Comparison of ENCODE assay signal across 34 cellular contexts in genomic region chr16:62940573-62940972, GRCh38.
"Had no signal": no experiment of that assay in that cellular context is flagged by ENCODE, and none has a peak within 500 bp of the region (broad histone marks: within the 10 kb centered on the region; RNA-seq: fewer than 3 reads in every experiment).

No MANE protein-coding gene starts in this region.

- H3K27me3 ChIP-seq: esophagus muscularis mucosa, foreskin keratinocyte, heart left ventricle, ovary, testis had no signal

- H3K36me3 Mint-ChIP-seq: activated CD8-positive, alpha-beta memory T cell treated with anti-CD3 and anti-CD28 coated beads, Interleukin-2, amount 10 ng/mL, durations not matched to agents 7 days and 5 days; naive thymus-derived CD4-positive, alpha-beta T cell had no signal

- H3K9me3 ChIP-seq: esophagus muscularis mucosa, ovary, prostate gland, testis had no signal

- H3K4me3 ChIP-seq: esophagus muscularis mucosa, heart left ventricle, ovary, prostate gland, skin epidermis, testis had no signal

- FAIRE-seq: bronchial epithelial cell, islet of Langerhans, urothelium cell line had no signal

- H3K27me3 Mint-ChIP-seq: activated CD4-positive, alpha-beta T cell treated with anti-CD3 and anti-CD28 coated beads, Interleukin-2, amount 10 ng/mL, durations not matched to agents 7 days and 5 days; activated CD8-positive, alpha-beta memory T cell treated with anti-CD3 and anti-CD28 coated beads, Interleukin-2, amount 10 ng/mL, durations not matched to agents 7 days and 5 days; activated CD8-positive, alpha-beta T cell treated with anti-CD3 and anti-CD28 coated beads for 36 hours; central memory CD8-positive, alpha-beta T cell; dendritic cell treated with granulocyte-macrophage colony-stimulating factor and Interleukin-4, amounts not matched to agents 40 ng/mL and 50 ng/mL, for 4 days; naive thymus-derived CD4-positive, alpha-beta T cell had no signal

- H3K4me1 ChIP-seq: esophagus muscularis mucosa, foreskin keratinocyte, heart left ventricle, prostate gland, testis had no signal

- H3K4me3 Mint-ChIP-seq: activated CD4-positive, alpha-beta T cell treated with anti-CD3 and anti-CD28 coated beads, Interleukin-2, amount 10 ng/mL, durations not matched to agents 7 days and 5 days; activated CD8-positive, alpha-beta memory T cell treated with anti-CD3 and anti-CD28 coated beads, Interleukin-2, amount 10 ng/mL, durations not matched to agents 7 days and 5 days; activated CD8-positive, alpha-beta T cell treated with anti-CD3 and anti-CD28 coated beads for 36 hours; activated T-cell treated with anti-CD3 and anti-CD28 coated beads, Interleukin-2, amount 50 U/mL, for 72 hours; central memory CD8-positive, alpha-beta T cell; dendritic cell treated with granulocyte-macrophage colony-stimulating factor and Interleukin-4, amounts not matched to agents 40 ng/mL and 50 ng/mL, for 4 days; naive thymus-derived CD4-positive, alpha-beta T cell; T-helper 1 cell treated with Interleukin-12 subunit alpha and Interleukin-12 subunit beta and Interleukin-4 antibody, amounts not matched to agents 30 μg/mL and 1 μg/mL, for 36 hours had no signal

- H3K27ac Mint-ChIP-seq: activated CD4-positive, alpha-beta T cell treated with anti-CD3 and anti-CD28 coated beads, Interleukin-2, amount 10 ng/mL, durations not matched to agents 7 days and 5 days; activated CD8-positive, alpha-beta memory T cell treated with anti-CD3 and anti-CD28 coated beads, Interleukin-2, amount 10 ng/mL, durations not matched to agents 7 days and 5 days; activated CD8-positive, alpha-beta T cell treated with anti-CD3 and anti-CD28 coated beads for 36 hours; activated naive CD4-positive, alpha-beta T cell treated with anti-CD3 and anti-CD28 coated beads, Interleukin-2, amount 50 U/mL, for 72 hours; activated T-cell treated with anti-CD3 and anti-CD28 coated beads, Interleukin-2, amount 50 U/mL, for 72 hours; dendritic cell treated with granulocyte-macrophage colony-stimulating factor and Interleukin-4, amounts not matched to agents 40 ng/mL and 50 ng/mL, for 4 days; naive thymus-derived CD4-positive, alpha-beta T cell; T-helper 1 cell treated with Interleukin-12 subunit alpha and Interleukin-12 subunit beta and Interleukin-4 antibody, amounts not matched to agents 30 μg/mL and 1 μg/mL, for 36 hours had no signal

- H3K36me3 ChIP-seq: esophagus muscularis mucosa, heart left ventricle, ovary, prostate gland, WERI-Rb-1 had no signal

- H3K4me1 Mint-ChIP-seq: activated CD4-positive, alpha-beta T cell treated with anti-CD3 and anti-CD28 coated beads, Interleukin-2, amount 10 ng/mL, durations not matched to agents 7 days and 5 days; activated CD8-positive, alpha-beta memory T cell treated with anti-CD3 and anti-CD28 coated beads, Interleukin-2, amount 10 ng/mL, durations not matched to agents 7 days and 5 days; central memory CD8-positive, alpha-beta T cell; naive thymus-derived CD4-positive, alpha-beta T cell had no signal

- H3K9me3 Mint-ChIP-seq: activated CD4-positive, alpha-beta T cell treated with anti-CD3 and anti-CD28 coated beads, Interleukin-2, amount 10 ng/mL, durations not matched to agents 7 days and 5 days; dendritic cell treated with granulocyte-macrophage colony-stimulating factor and Interleukin-4, amounts not matched to agents 40 ng/mL and 50 ng/mL, for 4 days had no signal

- DNase-seq: activated CD4-positive, alpha-beta T cell treated with anti-CD3 and anti-CD28 coated beads, Interleukin-2, amount 10 ng/mL, durations not matched to agents 7 days and 5 days; activated CD4-positive, CD25-positive, alpha-beta regulatory T cell treated with anti-CD3 and anti-CD28 coated beads, Interleukin-2, amount 50 U/mL, for 72 hours; activated CD8-positive, alpha-beta memory T cell treated with anti-CD3 and anti-CD28 coated beads, Interleukin-2, amount 10 ng/mL, durations not matched to agents 7 days and 5 days; activated CD8-positive, alpha-beta T cell treated with anti-CD3 and anti-CD28 coated beads for 36 hours; activated naive CD4-positive, alpha-beta T cell; activated T-cell treated with anti-CD3 and anti-CD28 coated beads, Interleukin-2, amount 50 U/mL, for 72 hours; anterior cingulate cortex; foreskin keratinocyte; heart left ventricle; hypothalamus; left cardiac atrium; midbrain; naive thymus-derived CD4-positive, alpha-beta T cell; ovary; retina; stimulated activated CD4-positive, alpha-beta T cell treated with anti-CD3 and anti-CD28 coated beads, Interleukin-12 subunit alpha, Interleukin-12 subunit beta, amount 100 ng/mL, for 4 hours; stimulated activated CD4-positive, alpha-beta T cell treated with anti-CD3 and anti-CD28 coated beads, Interleukin-4, amount 100 ng/mL, for 1 hour; stimulated activated naive CD8-positive, alpha-beta T cell treated with anti-CD3 and anti-CD28 coated beads, Interleukin-15, Interleukin-2, amounts not matched to agents 100 U/mL and 50 U/mL, for 24 hours; SW 1271; T-helper 9 cell; testis; trophoblast cell; WERI-Rb-1 had no signal

- ATAC-seq: activated CD8-positive, alpha-beta memory T cell treated with anti-CD3 and anti-CD28 coated beads, Interleukin-2, amount 10 ng/mL, durations not matched to agents 7 days and 5 days; activated CD8-positive, alpha-beta T cell treated with anti-CD3 and anti-CD28 coated beads for 36 hours; activated naive CD4-positive, alpha-beta T cell treated with anti-CD3 and anti-CD28 coated beads, Interleukin-2, amount 50 U/mL, for 72 hours; activated T-cell treated with anti-CD3 and anti-CD28 coated beads, Interleukin-2, amount 50 U/mL, for 72 hours; foreskin keratinocyte; heart left ventricle; left cardiac atrium; naive thymus-derived CD4-positive, alpha-beta T cell; sciatic nerve; stimulated activated naive CD8-positive, alpha-beta T cell treated with anti-CD3 and anti-CD28 coated beads, Interleukin-15, Interleukin-2, amounts not matched to agents 100 U/mL and 50 U/mL, for 24 hours had no signal

- H3K27ac ChIP-seq: esophagus muscularis mucosa, foreskin keratinocyte, heart left ventricle, ovary, prostate gland, skin epidermis, testis, WERI-Rb-1 had no signal
